23 cellular contexts compared by ENCODE assay signal in the genomic region with DNA sequence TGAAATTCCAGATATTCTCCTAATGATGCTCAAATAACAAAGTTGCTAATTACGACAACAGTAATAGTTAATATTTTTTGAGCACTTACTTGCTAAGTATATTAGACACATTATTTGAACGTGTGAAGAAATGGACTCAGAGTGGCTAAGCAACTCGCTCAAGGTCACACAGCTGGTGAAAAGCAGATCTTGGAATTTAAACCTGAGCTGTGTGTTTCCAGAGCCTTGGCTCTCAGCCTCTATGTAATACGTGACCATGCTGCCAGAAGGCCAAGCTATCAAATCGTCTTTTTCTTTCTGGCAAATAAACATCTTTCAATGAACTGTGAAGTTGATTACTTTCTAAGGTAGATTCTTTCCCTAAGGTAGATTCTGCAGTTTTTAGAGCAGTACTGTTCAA.
"Had no signal": no experiment of that assay in that cellular context is flagged by ENCODE, and none has a peak within 500 bp of the region (broad histone marks: within the 10 kb centered on the region; RNA-seq: fewer than 3 reads in every experiment).

No MANE protein-coding gene starts in this region.

- H3K4me3 ChIP-seq: coronary artery, dorsolateral prefrontal cortex, esophagus muscularis mucosa, gastroesophageal sphincter, heart left ventricle, hepatocyte, left lung, lower lobe of right lung, mucosa of descending colon had no signal

- H3K79me2 ChIP-seq: hepatocyte had no signal

- DNase-seq: dermis blood vessel endothelial cell; dorsolateral prefrontal cortex; effector CD4-positive, alpha-beta T cell; effector memory CD4-positive, alpha-beta T cell; foreskin keratinocyte; heart left ventricle; hypothalamus; immature natural killer cell; left cardiac atrium; left lung; left ventricle myocardium superior; lower lobe of right lung; mesenchymal stem cell; mucosa of descending colon; naive B cell had no signal

- H3K27ac ChIP-seq: coronary artery, dorsolateral prefrontal cortex, esophagus muscularis mucosa, foreskin keratinocyte, gastroesophageal sphincter, heart left ventricle, hepatocyte, left lung, lower lobe of right lung had no signal

- H3K36me3 ChIP-seq: esophagus muscularis mucosa, gastroesophageal sphincter, heart left ventricle, left lung, lower lobe of right lung had no signal

- H3K27me3 ChIP-seq: dorsolateral prefrontal cortex, esophagus muscularis mucosa, foreskin keratinocyte, gastroesophageal sphincter, hepatocyte, left lung had no signal

- H3K4me2 ChIP-seq: hepatocyte had no signal

- H3K4me1 ChIP-seq: esophagus muscularis mucosa, foreskin keratinocyte, gastroesophageal sphincter, heart left ventricle, left lung, lower lobe of right lung had no signal

- FAIRE-seq: colon, endothelial cell of umbilical vein, frontal cortex, keratinocyte had no signal

- ATAC-seq: foreskin keratinocyte, gastroesophageal sphincter, heart left ventricle, left cardiac atrium, left lung, left ventricle myocardium superior, lower lobe of right lung, mucosa of descending colon had no signal

- H3K9me3 ChIP-seq: esophagus muscularis mucosa, gastroesophageal sphincter, heart left ventricle, left lung, lower lobe of right lung, mucosa of descending colon had no signal

- H2AFZ ChIP-seq: hepatocyte had no signal
